Comparison of ENCODE assay signal across 14 cellular contexts in genomic region chr19:15285896-15286591, GRCh38. TPM values are rescaled to one million over a fixed set of nuclear protein-coding genes. Genes with fewer than 3 reads are reported as not detected.
DNase-seq lines count a peak whose midpoint lies in the region; ATAC-seq and TF ChIP-seq lines count a peak whose summit lies in the region.
"Had no signal": no experiment of that assay in that cellular context is flagged by ENCODE, and none has a peak within 500 bp of the region (broad histone marks: within the 10 kb centered on the region; RNA-seq: fewer than 3 reads in every experiment).

No MANE protein-coding gene starts in this region.

- H3K27ac ChIP-seq in A673 (ENCODE audit: low read depth, low read length, poor library complexity, severe bottlenecking) = no peak overlapping the region
- no peak overlapping the region for H3K27ac ChIP-seq in ascending aorta

- CTCF ChIA-PET in WTC11 (lab: Charles Lee) = interaction anchor here (0.6 kb wide), 1 partner anchor 261 kb away, joined by 4 read pairs; no protein-coding TSS in a partner anchor
- CTCF ChIA-PET in A673 (lab: Charles Lee) = no interaction called here

- H3K9me3 ChIP-seq in A673 (ENCODE audit: low read depth, low read length, poor library complexity, severe bottlenecking) (no peaks in the 10 kb centered on the region), ascending aorta (no peaks in the 10 kb centered on the region)

- DNase-seq in SIG-M5 treated with dmso at 0.1 percent for 504 hours (lab: John Stamatoyannopoulos, UW; ENCODE audit: unreplicated experiment) (peak; percentile 64), SIG-M5 (lab: John Stamatoyannopoulos, UW) (no peak), WTC11 (ENCODE audit: low spot score) (no peak), pons (ENCODE audit: low spot score) (peak; percentile 46), NCI-H187 treated with DMSO at 0.1 percent for 48 hours (lab: John Stamatoyannopoulos, UW) (no peak), A673 (ENCODE audit: low spot score) (no peak), ascending aorta (ENCODE audit: low spot score in 2 of 2) (no peak)
- DNase-seq: 8988T; activated naive CD4-positive, alpha-beta T cell treated with anti-CD3 and anti-CD28 coated beads, Interleukin-2, amount 50 U/mL, for 16 hours; HFFc6; left cardiac atrium; NCI-H1105; stimulated activated naive CD4-positive, alpha-beta T cell treated with Interleukin-2 at 50 U/mL for 16 hours had no signal

- no peaks in the 10 kb centered on the region for H3K27me3 ChIP-seq in A673 (replicated peaks; ENCODE audit: insufficient read depth, low read depth, low read length, poor library complexity)
- no peaks in the 10 kb centered on the region for H3K27me3 ChIP-seq in ascending aorta

- no peak for TF ChIP-seq CTCF in WTC11 (IDR thresholded peaks at IDR 0.05)
- TF ChIP-seq CTCF in A673 (conservative IDR thresholded peaks at IDR 0.05; ENCODE audit: low read depth, low read length) = no peak
- TF ChIP-seq CTCF in ascending aorta (IDR thresholded peaks at IDR 0.05) = no peak

- no peaks in the 10 kb centered on the region for H3K9me3 Mint-ChIP-seq in WTC11
- H3K9me3 Mint-ChIP-seq: HFFc6 had no signal

- no peaks in the 10 kb centered on the region for H3K36me3 ChIP-seq in A673 (ENCODE audit: insufficient read depth, low read length, poor library complexity, severe bottlenecking)
- H3K36me3 ChIP-seq in ascending aorta = no peaks in the 10 kb centered on the region

- H3K27ac Mint-ChIP-seq in WTC11 = peak overlapping the region; percentile 81

- ATAC-seq in HG02885 (IDR thresholded peaks at IDR 0.05; ENCODE audit: poor library complexity, unreplicated experiment) (peak; percentile 59), WTC11 (peak; percentile 23)
- ATAC-seq: left cardiac atrium had no signal

- H3K4me3 Mint-ChIP-seq in WTC11 = no peak overlapping the region
- H3K4me3 Mint-ChIP-seq: HFFc6 had no signal

- no TSS peak for BruUV-seq in A673 (replicated peaks; lab: Mats Ljungman, UMichigan)

- H3K4me1 Mint-ChIP-seq in WTC11 = peaks cover 92% of the 10 kb centered on the region

- peaks cover 76% of the 10 kb centered on the region for H3K4me1 ChIP-seq in A673 (ENCODE audit: insufficient read depth, low read length, poor library complexity, severe bottlenecking)
- H3K4me1 ChIP-seq in ascending aorta = peaks cover 44 to 85% of the 10 kb centered on the region in 2 donors

- H3K27me3 Mint-ChIP-seq in WTC11 (ENCODE audit: low read depth) = no peaks in the 10 kb centered on the region

- no peaks in the 10 kb centered on the region for H3K36me3 Mint-ChIP-seq in WTC11

- H3K4me3 ChIP-seq in A673 (ENCODE audit: low read depth, low read length, poor library complexity, severe bottlenecking) = no peak overlapping the region
- H3K4me3 ChIP-seq in ascending aorta = no peak overlapping the region

- intact Hi-C loops in A673 (cut with micrococcal nuclease; ENCODE audit: unreplicated experiment) (no loop called here), ascending aorta (cut with DNase I) (no loop called here)

- POLR2A ChIA-PET in WTC11 (lab: Charles Lee) = no interaction called here
- POLR2A ChIA-PET in A673 (lab: Charles Lee; ENCODE audit: low non-redundant PET) = no interaction called here

TF ChIP-seq in WTC11, 78 proteins besides CTCF, POLR2A, EP300 and RAD21:
- TF ChIP-seq, protein P1, sequence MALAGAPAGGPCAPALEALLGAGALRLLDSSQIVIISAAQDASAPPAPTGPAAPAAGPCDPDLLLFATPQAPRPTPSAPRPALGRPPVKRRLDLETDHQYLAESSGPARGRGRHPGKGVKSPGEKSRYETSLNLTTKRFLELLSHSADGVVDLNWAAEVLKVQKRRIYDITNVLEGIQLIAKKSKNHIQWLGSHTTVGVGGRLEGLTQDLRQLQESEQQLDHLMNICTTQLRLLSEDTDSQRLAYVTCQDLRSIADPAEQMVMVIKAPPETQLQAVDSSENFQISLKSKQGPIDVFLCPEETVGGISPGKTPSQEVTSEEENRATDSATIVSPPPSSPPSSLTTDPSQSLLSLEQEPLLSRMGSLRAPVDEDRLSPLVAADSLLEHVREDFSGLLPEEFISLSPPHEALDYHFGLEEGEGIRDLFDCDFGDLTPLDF (CRISPR knock-in tag; IDR thresholded peaks at IDR 0.05) = no peak
TF ChIP-seq in WTC11: peak in this region for 0.

RNA-seq across cellular contexts. Expression of gene BRD4, which starts 46.3 kb away (rescaled TPM):
- 127 to 130 TPM (median 128 TPM) in 3 replicates for total RNA-seq in WTC11 (2021)
- total RNA-seq in A673 (2021) = 174 and 178 TPM in 2 replicates
- total RNA-seq in ascending aorta = 55.3 TPM

RNA-seq across cellular contexts. Expression of gene EPHX3, which starts 53.8 kb away (rescaled TPM):
- total RNA-seq in WTC11 (2021) (27.1 to 31.3 TPM (median 29.9 TPM) in 3 replicates), A673 (2021) (0.73 and 1.2 TPM in 2 replicates), ascending aorta (not detected)

Comparison
In these comparisons a context has a peak if more than half of its experiments do, and no peak if none do; other contexts are left out.
1. DNase-seq: peak in SIG-M5 treated with dmso at 0.1 percent for 504 hours (single experiment) and pons (single experiment); none in SIG-M5 (single experiment), WTC11 (single experiment), NCI-H187 treated with DMSO at 0.1 percent for 48 hours (single experiment), A673 (single experiment) and ascending aorta (0 of 2).
2. RNA of gene EPHX3, which starts 53.8 kb away (total RNA-seq): 27.1 to 31.3 TPM in WTC11; 0.73 to 1.2 TPM in A673 and not detected in ascending aorta (single experiment); every median in the first group is over 10 times any median in the second.